Comparison of ENCODE assay signal across 1 cellular context in the genomic region with DNA sequence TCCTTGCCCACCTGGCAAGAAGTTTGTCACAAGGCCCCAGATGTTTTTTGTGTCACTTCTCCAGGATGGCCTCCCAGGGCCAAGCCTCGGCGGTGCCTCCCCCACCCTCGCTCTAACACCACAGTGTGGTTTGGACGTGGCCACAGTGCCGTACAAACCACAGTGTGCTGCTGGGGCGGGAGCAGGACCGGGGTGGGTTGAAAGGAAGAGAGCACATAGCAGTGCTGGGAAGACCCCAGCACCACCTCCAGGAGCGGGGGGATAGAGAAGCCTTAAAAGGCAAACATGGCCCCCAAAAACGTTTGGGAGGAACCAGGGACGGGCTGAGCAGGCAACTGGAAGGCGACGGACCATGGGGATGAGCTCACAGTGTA.
TF ChIP-seq lines count a peak whose summit lies in the region.

No MANE protein-coding gene starts in this region.

TF ChIP-seq in SK-N-SH, 30 proteins besides CTCF, POLR2A, EP300 and RAD21:
- TF ChIP-seq JUND (IDR thresholded peaks at IDR 0.05) (no peak), FOXJ3 (CRISPR knock-in tag; IDR thresholded peaks at IDR 0.05) (no peak), NFIC (IDR thresholded peaks at IDR 0.05; ENCODE audit: borderline replicate concordance) (no peak), MEF2A (IDR thresholded peaks at IDR 0.05; ENCODE audit: borderline replicate concordance, low read depth) (no peak), POLR2AphosphoS5 (IDR thresholded peaks at IDR 0.05; ENCODE audit: low read depth, low read length) (no peak), CHD2 (IDR thresholded peaks at IDR 0.05; ENCODE audit: low read length, partially characterized antibody) (no peak), TAF1 (IDR thresholded peaks at IDR 0.05; ENCODE audit: borderline replicate concordance, low read depth, low read length) (no peak), GATA2 (CRISPR knock-in tag; IDR thresholded peaks at IDR 0.05) (no peak), MXI1 (IDR thresholded peaks at IDR 0.05; ENCODE audit: low read depth, low read length) (no peak), RCOR1 (IDR thresholded peaks at IDR 0.05; ENCODE audit: low read length) (no peak), SIN3A (IDR thresholded peaks at IDR 0.05; ENCODE audit: borderline replicate concordance, low read depth, low read length) (no peak), GABPA (IDR thresholded peaks at IDR 0.05; ENCODE audit: low read depth) (no peak), TEAD4 (IDR thresholded peaks at IDR 0.05; ENCODE audit: borderline replicate concordance, insufficient read depth) (no peak), FOXM1 (IDR thresholded peaks at IDR 0.05; ENCODE audit: low read depth) (no peak)
- TF ChIP-seq, protein P1, sequence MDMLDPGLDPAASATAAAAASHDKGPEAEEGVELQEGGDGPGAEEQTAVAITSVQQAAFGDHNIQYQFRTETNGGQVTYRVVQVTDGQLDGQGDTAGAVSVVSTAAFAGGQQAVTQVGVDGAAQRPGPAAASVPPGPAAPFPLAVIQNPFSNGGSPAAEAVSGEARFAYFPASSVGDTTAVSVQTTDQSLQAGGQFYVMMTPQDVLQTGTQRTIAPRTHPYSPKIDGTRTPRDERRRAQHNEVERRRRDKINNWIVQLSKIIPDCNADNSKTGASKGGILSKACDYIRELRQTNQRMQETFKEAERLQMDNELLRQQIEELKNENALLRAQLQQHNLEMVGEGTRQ (IDR thresholded peaks at IDR 0.05; ENCODE audit: borderline replicate concordance, low read depth, low read length) = no peak
- TF ChIP-seq, protein P2, sequence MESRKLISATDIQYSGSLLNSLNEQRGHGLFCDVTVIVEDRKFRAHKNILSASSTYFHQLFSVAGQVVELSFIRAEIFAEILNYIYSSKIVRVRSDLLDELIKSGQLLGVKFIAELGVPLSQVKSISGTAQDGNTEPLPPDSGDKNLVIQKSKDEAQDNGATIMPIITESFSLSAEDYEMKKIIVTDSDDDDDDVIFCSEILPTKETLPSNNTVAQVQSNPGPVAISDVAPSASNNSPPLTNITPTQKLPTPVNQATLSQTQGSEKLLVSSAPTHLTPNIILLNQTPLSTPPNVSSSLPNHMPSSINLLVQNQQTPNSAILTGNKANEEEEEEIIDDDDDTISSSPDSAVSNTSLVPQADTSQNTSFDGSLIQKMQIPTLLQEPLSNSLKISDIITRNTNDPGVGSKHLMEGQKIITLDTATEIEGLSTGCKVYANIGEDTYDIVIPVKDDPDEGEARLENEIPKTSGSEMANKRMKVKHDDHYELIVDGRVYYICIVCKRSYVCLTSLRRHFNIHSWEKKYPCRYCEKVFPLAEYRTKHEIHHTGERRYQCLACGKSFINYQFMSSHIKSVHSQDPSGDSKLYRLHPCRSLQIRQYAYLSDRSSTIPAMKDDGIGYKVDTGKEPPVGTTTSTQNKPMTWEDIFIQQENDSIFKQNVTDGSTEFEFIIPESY (IDR thresholded peaks at IDR 0.05; ENCODE audit: borderline replicate concordance, low read depth) = no peak
- TF ChIP-seq, protein P3, sequence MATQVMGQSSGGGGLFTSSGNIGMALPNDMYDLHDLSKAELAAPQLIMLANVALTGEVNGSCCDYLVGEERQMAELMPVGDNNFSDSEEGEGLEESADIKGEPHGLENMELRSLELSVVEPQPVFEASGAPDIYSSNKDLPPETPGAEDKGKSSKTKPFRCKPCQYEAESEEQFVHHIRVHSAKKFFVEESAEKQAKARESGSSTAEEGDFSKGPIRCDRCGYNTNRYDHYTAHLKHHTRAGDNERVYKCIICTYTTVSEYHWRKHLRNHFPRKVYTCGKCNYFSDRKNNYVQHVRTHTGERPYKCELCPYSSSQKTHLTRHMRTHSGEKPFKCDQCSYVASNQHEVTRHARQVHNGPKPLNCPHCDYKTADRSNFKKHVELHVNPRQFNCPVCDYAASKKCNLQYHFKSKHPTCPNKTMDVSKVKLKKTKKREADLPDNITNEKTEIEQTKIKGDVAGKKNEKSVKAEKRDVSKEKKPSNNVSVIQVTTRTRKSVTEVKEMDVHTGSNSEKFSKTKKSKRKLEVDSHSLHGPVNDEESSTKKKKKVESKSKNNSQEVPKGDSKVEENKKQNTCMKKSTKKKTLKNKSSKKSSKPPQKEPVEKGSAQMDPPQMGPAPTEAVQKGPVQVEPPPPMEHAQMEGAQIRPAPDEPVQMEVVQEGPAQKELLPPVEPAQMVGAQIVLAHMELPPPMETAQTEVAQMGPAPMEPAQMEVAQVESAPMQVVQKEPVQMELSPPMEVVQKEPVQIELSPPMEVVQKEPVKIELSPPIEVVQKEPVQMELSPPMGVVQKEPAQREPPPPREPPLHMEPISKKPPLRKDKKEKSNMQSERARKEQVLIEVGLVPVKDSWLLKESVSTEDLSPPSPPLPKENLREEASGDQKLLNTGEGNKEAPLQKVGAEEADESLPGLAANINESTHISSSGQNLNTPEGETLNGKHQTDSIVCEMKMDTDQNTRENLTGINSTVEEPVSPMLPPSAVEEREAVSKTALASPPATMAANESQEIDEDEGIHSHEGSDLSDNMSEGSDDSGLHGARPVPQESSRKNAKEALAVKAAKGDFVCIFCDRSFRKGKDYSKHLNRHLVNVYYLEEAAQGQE (IDR thresholded peaks at IDR 0.05; ENCODE audit: low read depth, low read length) = no peak
- TF ChIP-seq, protein P4, sequence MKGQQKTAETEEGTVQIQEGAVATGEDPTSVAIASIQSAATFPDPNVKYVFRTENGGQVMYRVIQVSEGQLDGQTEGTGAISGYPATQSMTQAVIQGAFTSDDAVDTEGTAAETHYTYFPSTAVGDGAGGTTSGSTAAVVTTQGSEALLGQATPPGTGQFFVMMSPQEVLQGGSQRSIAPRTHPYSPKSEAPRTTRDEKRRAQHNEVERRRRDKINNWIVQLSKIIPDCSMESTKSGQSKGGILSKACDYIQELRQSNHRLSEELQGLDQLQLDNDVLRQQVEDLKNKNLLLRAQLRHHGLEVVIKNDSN (IDR thresholded peaks at IDR 0.05; ENCODE audit: borderline replicate concordance, low read depth) = no peak
- TF ChIP-seq, protein P5, sequence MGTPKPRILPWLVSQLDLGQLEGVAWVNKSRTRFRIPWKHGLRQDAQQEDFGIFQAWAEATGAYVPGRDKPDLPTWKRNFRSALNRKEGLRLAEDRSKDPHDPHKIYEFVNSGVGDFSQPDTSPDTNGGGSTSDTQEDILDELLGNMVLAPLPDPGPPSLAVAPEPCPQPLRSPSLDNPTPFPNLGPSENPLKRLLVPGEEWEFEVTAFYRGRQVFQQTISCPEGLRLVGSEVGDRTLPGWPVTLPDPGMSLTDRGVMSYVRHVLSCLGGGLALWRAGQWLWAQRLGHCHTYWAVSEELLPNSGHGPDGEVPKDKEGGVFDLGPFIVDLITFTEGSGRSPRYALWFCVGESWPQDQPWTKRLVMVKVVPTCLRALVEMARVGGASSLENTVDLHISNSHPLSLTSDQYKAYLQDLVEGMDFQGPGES (IDR thresholded peaks at IDR 0.05; ENCODE audit: low read depth, low read length) = no peak
